Comparison of ENCODE assay signal across 27 cellular contexts in the genomic region with DNA sequence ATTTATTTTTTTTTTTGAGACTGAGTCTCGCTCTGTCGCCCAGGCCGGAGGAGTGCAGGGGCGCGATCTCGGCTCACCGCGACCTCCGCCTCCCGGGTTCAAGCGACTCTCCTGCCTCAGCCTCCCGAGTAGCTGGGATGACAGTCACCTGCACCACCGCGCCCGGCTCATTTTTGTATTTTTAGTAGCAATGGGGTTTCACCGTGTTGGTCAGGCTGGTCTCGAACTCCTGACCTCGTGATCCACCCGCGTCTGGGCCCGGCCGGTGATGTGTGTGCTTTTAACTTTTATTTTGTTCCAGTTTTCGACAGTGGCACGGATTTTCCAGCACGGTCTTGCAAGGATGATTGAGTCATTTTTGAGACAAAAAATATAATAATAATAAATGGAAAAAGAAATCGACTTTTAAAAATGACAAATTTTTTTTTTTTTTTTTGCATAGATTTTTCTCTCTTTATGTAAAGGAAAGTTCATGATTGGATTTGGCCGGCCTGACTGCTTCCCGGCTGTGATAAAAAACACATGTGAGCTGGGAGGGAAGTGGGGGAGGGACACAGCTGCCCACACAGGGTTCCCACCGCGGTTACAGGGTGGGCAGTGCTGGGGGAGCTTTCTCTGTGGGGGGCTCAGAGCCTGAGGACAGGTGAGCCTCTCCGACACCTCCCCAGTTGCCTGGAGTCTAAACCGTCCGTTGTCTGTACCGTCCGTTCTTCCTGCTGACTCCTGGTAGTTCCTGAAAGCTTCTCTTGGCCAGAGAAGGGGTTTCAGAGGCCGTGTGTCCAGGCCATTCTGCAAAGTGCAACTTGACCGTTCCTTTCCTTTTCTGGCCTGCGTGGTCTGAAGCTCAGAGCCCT. TPM values are rescaled to one million over a fixed set of nuclear protein-coding genes. Genes with fewer than 3 reads are reported as not detected.
DNase-seq lines count a peak whose midpoint lies in the region; ATAC-seq and TF ChIP-seq lines count a peak whose summit lies in the region.
"Had no signal": no experiment of that assay in that cellular context is flagged by ENCODE, and none has a peak within 500 bp of the region (broad histone marks: within the 10 kb centered on the region; RNA-seq: fewer than 3 reads in every experiment).

No MANE protein-coding gene starts in this region.

- H3K4me3 Mint-ChIP-seq in HFFc6: peak overlapping the region; percentile 60
- H3K4me3 Mint-ChIP-seq in nephron progenitor cell: no peak overlapping the region
- no peak overlapping the region for H3K4me3 Mint-ChIP-seq in Calu3 (ENCODE audit: low read depth, unreplicated experiment)
- H3K4me3 Mint-ChIP-seq: CD4-positive, alpha-beta memory T cell had no signal

- intact Hi-C loops in sciatic nerve (cut with DNase I) (no loop called here), Calu3 (cut with micrococcal nuclease; ENCODE audit: unreplicated experiment) (no loop called here)

- ATAC-seq in sciatic nerve (peak; percentile 20), GM18511 (IDR thresholded peaks at IDR 0.05; ENCODE audit: unreplicated experiment) (no peak), GM19455 (IDR thresholded peaks at IDR 0.05; ENCODE audit: unreplicated experiment) (no peak)

- DNase-seq in HFFc6 (no peak), islet precursor cell (peak; percentile 35), nephron progenitor cell (no peak), sciatic nerve (ENCODE audit: low spot score) (no peak), GOT3 (lab: John Stamatoyannopoulos, UW) (no peak), Calu3 (no peak)
- DNase-seq: CD4-positive, alpha-beta memory T cell; COR-L47; DMS 273 treated with DMSO at 0.1 percent for 48 hours; DMS79; GF-D8; GM23248; HCEC 1CT; KBM-7; MV-4-11; NCI-H1105; NCI-H1436 treated with DMSO at 0.1 percent for 48 hours; NCI-H187 treated with DMSO at 0.1 percent for 48 hours; NCI-H446; NCI-H524 treated with DMSO at 0.1 percent for 48 hours; NCI-H774; SHP77 treated with DMSO at 0.1 percent for 48 hours; SW 1271 had no signal

- TF ChIP-seq CTCF in HFFc6 (IDR thresholded peaks at IDR 0.05) (no peak), nephron progenitor cell (IDR thresholded peaks at IDR 0.05) (no peak), Calu3 (IDR thresholded peaks at IDR 0.05; ENCODE audit: unreplicated experiment) (no peak)

- H3K9me3 Mint-ChIP-seq in HFFc6 (no peaks in the 10 kb centered on the region), nephron progenitor cell (no peaks in the 10 kb centered on the region), Calu3 (ENCODE audit: low read depth, unreplicated experiment) (no peaks in the 10 kb centered on the region)

- H3K4me1 Mint-ChIP-seq in HFFc6 (ENCODE audit: low read depth) (peaks cover 61% of the 10 kb centered on the region), nephron progenitor cell (peaks cover 46% of the 10 kb centered on the region), Calu3 (ENCODE audit: low read depth, unreplicated experiment) (no peaks in the 10 kb centered on the region)
- H3K4me1 Mint-ChIP-seq: CD4-positive, alpha-beta memory T cell had no signal

- peak overlapping the region; percentile 92 for H3K27ac Mint-ChIP-seq in HFFc6
- peak overlapping the region; percentile 94 for H3K27ac Mint-ChIP-seq in nephron progenitor cell
- no peak overlapping the region for H3K27ac Mint-ChIP-seq in Calu3 (ENCODE audit: unreplicated experiment)
- H3K27ac Mint-ChIP-seq: CD4-positive, alpha-beta memory T cell had no signal

- CTCF ChIA-PET in Calu3 (lab: Charles Lee): no interaction called here

- H3K36me3 Mint-ChIP-seq in HFFc6 (ENCODE audit: low read depth) (peaks cover 36% of the 10 kb centered on the region), nephron progenitor cell (ENCODE audit: low read depth) (no peaks in the 10 kb centered on the region), Calu3 (ENCODE audit: insufficient read depth, unreplicated experiment) (no peaks in the 10 kb centered on the region)
- H3K36me3 Mint-ChIP-seq: CD4-positive, alpha-beta memory T cell had no signal

- H3K27me3 Mint-ChIP-seq in HFFc6 (ENCODE audit: insufficient read depth) (peaks cover 10% of the 10 kb centered on the region), nephron progenitor cell (ENCODE audit: low read depth, poor library complexity) (peaks cover 25% of the 10 kb centered on the region), Calu3 (ENCODE audit: unreplicated experiment) (no peaks in the 10 kb centered on the region)
- H3K27me3 Mint-ChIP-seq: CD4-positive, alpha-beta memory T cell had no signal

- no TSS peak for BruUV-seq in Calu3 (replicated peaks; lab: Mats Ljungman, UMichigan)

RNA-seq across cellular contexts. Expression of a gene that starts 21.6 kb away (rescaled TPM):
- total RNA-seq in HFFc6 (2021; fragmentation: NEBNext Ultra II Directional; extraction: Animal tissue kit (Norgen Biotek cat#: 25700)): 10 to 100 TPM; 27.1 to 41.8 (median 28.6) TPM
- total RNA-seq in sciatic nerve (0.36 TPM), Calu3 (2022) (not detected in 2 replicates)
- total RNA-seq: CD4-positive, alpha-beta memory T cell; GM23248; LHCN-M2; MCF 10A had no signal

Comparison
In these comparisons a context has a peak if more than half of its experiments do, and no peak if none do; other contexts are left out.
1. RNA of a gene that starts 21.6 kb away (total RNA-seq): 27.1 to 41.8 TPM in HFFc6; 0.36 TPM in sciatic nerve (single experiment) and not detected in Calu3; every median in the first group is over 10 times any median in the second.